Comparison of ENCODE assay signal across 1 cellular context in genomic region chr1:12477936-12478611, GRCh38.
TF ChIP-seq lines count a peak whose summit lies in the region.

No MANE protein-coding gene starts in this region.

TF ChIP-seq in HepG2, 621 proteins besides CTCF, POLR2A, EP300 and RAD21 (continued from another document and continues in another):
- TF ChIP-seq, protein P1, sequence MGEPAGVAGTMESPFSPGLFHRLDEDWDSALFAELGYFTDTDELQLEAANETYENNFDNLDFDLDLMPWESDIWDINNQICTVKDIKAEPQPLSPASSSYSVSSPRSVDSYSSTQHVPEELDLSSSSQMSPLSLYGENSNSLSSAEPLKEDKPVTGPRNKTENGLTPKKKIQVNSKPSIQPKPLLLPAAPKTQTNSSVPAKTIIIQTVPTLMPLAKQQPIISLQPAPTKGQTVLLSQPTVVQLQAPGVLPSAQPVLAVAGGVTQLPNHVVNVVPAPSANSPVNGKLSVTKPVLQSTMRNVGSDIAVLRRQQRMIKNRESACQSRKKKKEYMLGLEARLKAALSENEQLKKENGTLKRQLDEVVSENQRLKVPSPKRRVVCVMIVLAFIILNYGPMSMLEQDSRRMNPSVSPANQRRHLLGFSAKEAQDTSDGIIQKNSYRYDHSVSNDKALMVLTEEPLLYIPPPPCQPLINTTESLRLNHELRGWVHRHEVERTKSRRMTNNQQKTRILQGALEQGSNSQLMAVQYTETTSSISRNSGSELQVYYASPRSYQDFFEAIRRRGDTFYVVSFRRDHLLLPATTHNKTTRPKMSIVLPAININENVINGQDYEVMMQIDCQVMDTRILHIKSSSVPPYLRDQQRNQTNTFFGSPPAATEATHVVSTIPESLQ (CRISPR knock-in tag; conservative IDR thresholded peaks at IDR 0.05): no peak
- TF ChIP-seq ZNF3 (CRISPR knock-in tag; IDR thresholded peaks at IDR 0.05): no peak
- TF ChIP-seq RBFOX2 (IDR thresholded peaks at IDR 0.05; ENCODE audit: low read depth, low read length): peak; percentile 45; the same call in 1 of the 2 replicates
- no peak for TF ChIP-seq RBM22 (optimal IDR thresholded peaks at IDR 0.05; ENCODE audit: low read length)
- TF ChIP-seq DRAP1 (CRISPR knock-in tag; IDR thresholded peaks at IDR 0.05): peak; percentile 96
- TF ChIP-seq, protein P2, sequence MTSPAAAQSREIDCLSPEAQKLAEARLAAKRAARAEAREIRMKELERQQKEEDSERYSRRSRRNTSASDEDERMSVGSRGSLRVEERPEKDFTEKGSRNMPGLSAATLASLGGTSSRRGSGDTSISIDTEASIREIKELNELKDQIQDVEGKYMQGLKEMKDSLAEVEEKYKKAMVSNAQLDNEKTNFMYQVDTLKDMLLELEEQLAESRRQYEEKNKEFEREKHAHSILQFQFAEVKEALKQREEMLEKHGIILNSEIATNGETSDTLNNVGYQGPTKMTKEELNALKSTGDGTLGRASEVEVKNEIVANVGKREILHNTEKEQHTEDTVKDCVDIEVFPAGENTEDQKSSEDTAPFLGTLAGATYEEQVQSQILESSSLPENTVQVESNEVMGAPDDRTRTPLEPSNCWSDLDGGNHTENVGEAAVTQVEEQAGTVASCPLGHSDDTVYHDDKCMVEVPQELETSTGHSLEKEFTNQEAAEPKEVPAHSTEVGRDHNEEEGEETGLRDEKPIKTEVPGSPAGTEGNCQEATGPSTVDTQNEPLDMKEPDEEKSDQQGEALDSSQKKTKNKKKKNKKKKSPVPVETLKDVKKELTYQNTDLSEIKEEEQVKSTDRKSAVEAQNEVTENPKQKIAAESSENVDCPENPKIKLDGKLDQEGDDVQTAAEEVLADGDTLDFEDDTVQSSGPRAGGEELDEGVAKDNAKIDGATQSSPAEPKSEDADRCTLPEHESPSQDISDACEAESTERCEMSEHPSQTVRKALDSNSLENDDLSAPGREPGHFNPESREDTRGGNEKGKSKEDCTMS (CRISPR knock-in tag; conservative IDR thresholded peaks at IDR 0.05): no peak
- TF ChIP-seq ZNF737 (CRISPR knock-in tag; IDR thresholded peaks at IDR 0.05; ENCODE audit: borderline replicate concordance): no peak
- TF ChIP-seq, protein P3, sequence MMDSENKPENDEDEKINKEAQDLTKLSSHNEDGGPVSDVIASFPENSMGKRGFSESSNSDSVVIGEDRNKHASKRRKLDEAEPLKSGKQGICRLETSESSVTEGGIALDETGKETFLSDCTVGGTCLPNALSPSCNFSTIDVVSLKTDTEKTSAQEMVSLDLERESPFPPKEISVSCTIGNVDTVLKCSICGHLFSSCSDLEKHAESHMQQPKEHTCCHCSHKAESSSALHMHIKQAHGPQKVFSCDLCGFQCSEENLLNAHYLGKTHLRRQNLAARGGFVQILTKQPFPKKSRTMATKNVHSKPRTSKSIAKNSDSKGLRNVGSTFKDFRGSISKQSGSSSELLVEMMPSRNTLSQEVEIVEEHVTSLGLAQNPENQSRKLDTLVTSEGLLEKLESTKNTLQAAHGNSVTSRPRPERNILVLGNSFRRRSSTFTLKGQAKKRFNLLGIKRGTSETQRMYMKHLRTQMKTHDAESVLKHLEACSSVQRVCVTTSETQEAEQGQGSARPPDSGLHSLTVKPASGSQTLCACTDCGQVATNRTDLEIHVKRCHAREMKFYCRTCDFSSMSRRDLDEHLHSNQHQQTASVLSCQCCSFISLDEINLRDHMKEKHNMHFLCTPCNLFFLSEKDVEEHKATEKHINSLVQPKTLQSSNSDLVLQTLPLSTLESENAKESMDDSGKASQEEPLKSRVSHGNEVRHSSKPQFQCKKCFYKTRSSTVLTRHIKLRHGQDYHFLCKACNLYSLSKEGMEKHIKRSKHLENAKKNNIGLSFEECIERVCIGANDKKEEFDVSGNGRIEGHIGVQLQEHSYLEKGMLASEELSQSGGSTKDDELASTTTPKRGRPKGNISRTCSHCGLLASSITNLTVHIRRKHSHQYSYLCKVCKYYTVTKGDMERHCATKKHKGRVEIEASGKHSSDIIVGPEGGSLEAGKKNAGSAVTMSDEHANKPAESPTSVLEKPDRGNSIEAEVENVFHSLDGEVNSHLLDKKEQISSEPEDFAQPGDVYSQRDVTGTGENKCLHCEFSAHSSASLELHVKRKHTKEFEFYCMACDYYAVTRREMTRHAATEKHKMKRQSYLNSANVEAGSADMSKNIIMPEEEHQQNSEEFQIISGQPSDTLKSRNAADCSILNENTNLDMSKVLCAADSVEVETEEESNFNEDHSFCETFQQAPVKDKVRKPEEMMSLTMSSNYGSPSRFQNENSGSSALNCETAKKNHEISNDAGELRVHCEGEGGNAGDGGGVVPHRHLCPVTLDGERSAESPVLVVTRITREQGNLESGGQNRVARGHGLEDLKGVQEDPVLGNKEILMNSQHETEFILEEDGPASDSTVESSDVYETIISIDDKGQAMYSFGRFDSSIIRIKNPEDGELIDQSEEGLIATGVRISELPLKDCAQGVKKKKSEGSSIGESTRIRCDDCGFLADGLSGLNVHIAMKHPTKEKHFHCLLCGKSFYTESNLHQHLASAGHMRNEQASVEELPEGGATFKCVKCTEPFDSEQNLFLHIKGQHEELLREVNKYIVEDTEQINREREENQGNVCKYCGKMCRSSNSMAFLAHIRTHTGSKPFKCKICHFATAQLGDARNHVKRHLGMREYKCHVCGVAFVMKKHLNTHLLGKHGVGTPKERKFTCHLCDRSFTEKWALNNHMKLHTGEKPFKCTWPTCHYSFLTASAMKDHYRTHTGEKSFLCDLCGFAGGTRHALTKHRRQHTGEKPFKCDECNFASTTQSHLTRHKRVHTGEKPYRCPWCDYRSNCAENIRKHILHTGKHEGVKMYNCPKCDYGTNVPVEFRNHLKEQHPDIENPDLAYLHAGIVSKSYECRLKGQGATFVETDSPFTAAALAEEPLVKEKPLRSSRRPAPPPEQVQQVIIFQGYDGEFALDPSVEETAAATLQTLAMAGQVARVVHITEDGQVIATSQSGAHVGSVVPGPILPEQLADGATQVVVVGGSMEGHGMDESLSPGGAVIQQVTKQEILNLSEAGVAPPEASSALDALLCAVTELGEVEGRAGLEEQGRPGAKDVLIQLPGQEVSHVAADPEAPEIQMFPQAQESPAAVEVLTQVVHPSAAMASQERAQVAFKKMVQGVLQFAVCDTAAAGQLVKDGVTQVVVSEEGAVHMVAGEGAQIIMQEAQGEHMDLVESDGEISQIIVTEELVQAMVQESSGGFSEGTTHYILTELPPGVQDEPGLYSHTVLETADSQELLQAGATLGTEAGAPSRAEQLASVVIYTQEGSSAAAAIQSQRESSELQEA (CRISPR knock-in tag; IDR thresholded peaks at IDR 0.05; ENCODE audit: not compliant biosample characterization): no peak
- peak; percentile 77; the same call in 1 of the 2 replicates for TF ChIP-seq ZNF564 (CRISPR knock-in tag; IDR thresholded peaks at IDR 0.05)
- TF ChIP-seq KMT2B (CRISPR knock-in tag; IDR thresholded peaks at IDR 0.05): peak; percentile 40
- no peak for TF ChIP-seq PAX8 (CRISPR knock-in tag; IDR thresholded peaks at IDR 0.05; ENCODE audit: borderline replicate concordance)
- TF ChIP-seq, protein P4, sequence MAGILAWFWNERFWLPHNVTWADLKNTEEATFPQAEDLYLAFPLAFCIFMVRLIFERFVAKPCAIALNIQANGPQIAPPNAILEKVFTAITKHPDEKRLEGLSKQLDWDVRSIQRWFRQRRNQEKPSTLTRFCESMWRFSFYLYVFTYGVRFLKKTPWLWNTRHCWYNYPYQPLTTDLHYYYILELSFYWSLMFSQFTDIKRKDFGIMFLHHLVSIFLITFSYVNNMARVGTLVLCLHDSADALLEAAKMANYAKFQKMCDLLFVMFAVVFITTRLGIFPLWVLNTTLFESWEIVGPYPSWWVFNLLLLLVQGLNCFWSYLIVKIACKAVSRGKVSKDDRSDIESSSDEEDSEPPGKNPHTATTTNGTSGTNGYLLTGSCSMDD (CRISPR knock-in tag; IDR thresholded peaks at IDR 0.05): no peak
- no peak for TF ChIP-seq SMARCE1 (IDR thresholded peaks at IDR 0.05; ENCODE audit: borderline replicate concordance)
- TF ChIP-seq SRSF9 (IDR thresholded peaks at IDR 0.05; ENCODE audit: borderline replicate concordance, insufficient read depth, low read depth, low read length, poor library complexity, severe bottlenecking): no peak
- no peak for TF ChIP-seq TCF7L2 (IDR thresholded peaks at IDR 0.05; ENCODE audit: low read depth, low read length)
- no peak for TF ChIP-seq FOXM1 (CRISPR knock-in tag; IDR thresholded peaks at IDR 0.05)
- TF ChIP-seq SIX4 (CRISPR knock-in tag; IDR thresholded peaks at IDR 0.05): 0 out of 2 replicates have a peak, but pooled peaks have one; percentile 61
- TF ChIP-seq, protein P5, sequence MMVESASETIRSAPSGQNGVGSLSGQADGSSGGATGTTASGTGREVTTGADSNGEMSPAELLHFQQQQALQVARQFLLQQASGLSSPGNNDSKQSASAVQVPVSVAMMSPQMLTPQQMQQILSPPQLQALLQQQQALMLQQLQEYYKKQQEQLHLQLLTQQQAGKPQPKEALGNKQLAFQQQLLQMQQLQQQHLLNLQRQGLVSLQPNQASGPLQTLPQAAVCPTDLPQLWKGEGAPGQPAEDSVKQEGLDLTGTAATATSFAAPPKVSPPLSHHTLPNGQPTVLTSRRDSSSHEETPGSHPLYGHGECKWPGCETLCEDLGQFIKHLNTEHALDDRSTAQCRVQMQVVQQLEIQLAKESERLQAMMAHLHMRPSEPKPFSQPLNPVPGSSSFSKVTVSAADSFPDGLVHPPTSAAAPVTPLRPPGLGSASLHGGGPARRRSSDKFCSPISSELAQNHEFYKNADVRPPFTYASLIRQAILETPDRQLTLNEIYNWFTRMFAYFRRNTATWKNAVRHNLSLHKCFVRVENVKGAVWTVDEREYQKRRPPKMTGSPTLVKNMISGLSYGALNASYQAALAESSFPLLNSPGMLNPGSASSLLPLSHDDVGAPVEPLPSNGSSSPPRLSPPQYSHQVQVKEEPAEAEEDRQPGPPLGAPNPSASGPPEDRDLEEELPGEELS (CRISPR knock-in tag; IDR thresholded peaks at IDR 0.05): peak; percentile 91
- peak; percentile 89; the same call in 1 of the 2 replicates for TF ChIP-seq ZNF878 (CRISPR knock-in tag; IDR thresholded peaks at IDR 0.05)
- peak; percentile 64; the same call in 1 of the 2 replicates for TF ChIP-seq ZNF772 (CRISPR knock-in tag; IDR thresholded peaks at IDR 0.05)
- peak; percentile 23 for TF ChIP-seq PHF5A (CRISPR knock-in tag; IDR thresholded peaks at IDR 0.05; ENCODE audit: low read depth, unreplicated experiment)
- TF ChIP-seq, protein P6, sequence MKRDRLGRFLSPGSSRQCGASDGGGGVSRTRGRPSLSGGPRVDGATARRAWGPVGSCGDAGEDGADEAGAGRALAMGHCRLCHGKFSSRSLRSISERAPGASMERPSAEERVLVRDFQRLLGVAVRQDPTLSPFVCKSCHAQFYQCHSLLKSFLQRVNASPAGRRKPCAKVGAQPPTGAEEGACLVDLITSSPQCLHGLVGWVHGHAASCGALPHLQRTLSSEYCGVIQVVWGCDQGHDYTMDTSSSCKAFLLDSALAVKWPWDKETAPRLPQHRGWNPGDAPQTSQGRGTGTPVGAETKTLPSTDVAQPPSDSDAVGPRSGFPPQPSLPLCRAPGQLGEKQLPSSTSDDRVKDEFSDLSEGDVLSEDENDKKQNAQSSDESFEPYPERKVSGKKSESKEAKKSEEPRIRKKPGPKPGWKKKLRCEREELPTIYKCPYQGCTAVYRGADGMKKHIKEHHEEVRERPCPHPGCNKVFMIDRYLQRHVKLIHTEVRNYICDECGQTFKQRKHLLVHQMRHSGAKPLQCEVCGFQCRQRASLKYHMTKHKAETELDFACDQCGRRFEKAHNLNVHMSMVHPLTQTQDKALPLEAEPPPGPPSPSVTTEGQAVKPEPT (CRISPR knock-in tag; IDR thresholded peaks at IDR 0.05; ENCODE audit: low read depth): peak; percentile 68; the same call in 1 of the 2 replicates
- peak; percentile 88 for TF ChIP-seq MEF2D (CRISPR knock-in tag; IDR thresholded peaks at IDR 0.05)
- no peak for TF ChIP-seq XBP1 (CRISPR knock-in tag; IDR thresholded peaks at IDR 0.05)
- no peak for TF ChIP-seq PHB2 (IDR thresholded peaks at IDR 0.05; ENCODE audit: partially characterized antibody)
- TF ChIP-seq ZNF550 (CRISPR knock-in tag; IDR thresholded peaks at IDR 0.05; ENCODE audit: borderline replicate concordance): no peak
- TF ChIP-seq ZNF616 (CRISPR knock-in tag; IDR thresholded peaks at IDR 0.05; ENCODE audit: low read depth): peak; percentile 73; the same call in 1 of the 2 replicates
- TF ChIP-seq ZSCAN20 (CRISPR knock-in tag; IDR thresholded peaks at IDR 0.05; ENCODE audit: borderline replicate concordance): no peak
- no peak for TF ChIP-seq FUBP1 (CRISPR knock-in tag; IDR thresholded peaks at IDR 0.05; ENCODE audit: borderline replicate concordance)
- TF ChIP-seq MIXL1 (CRISPR knock-in tag; IDR thresholded peaks at IDR 0.05): peak; percentile 85
- no peak for TF ChIP-seq TERF1 (CRISPR knock-in tag; IDR thresholded peaks at IDR 0.05)
- TF ChIP-seq ZFAT (CRISPR knock-in tag; conservative IDR thresholded peaks at IDR 0.05): no peak
- peak; percentile 73; the same call in 1 of the 2 replicates for TF ChIP-seq SP5 (CRISPR knock-in tag; IDR thresholded peaks at IDR 0.05; ENCODE audit: borderline replicate concordance, low read depth)
- 0 out of 2 replicates have a peak, but pooled peaks have one; percentile 54 for TF ChIP-seq ZNF576 (CRISPR knock-in tag; IDR thresholded peaks at IDR 0.05)
- peak; percentile 97 for TF ChIP-seq BCL6 (CRISPR knock-in tag; IDR thresholded peaks at IDR 0.05)
- TF ChIP-seq AHR (CRISPR knock-in tag; IDR thresholded peaks at IDR 0.05): no peak
- TF ChIP-seq HMG20A (CRISPR knock-in tag; IDR thresholded peaks at IDR 0.05; ENCODE audit: borderline replicate concordance): peak; percentile 76; the same call in 1 of the 2 replicates
- TF ChIP-seq ZNF329 (CRISPR knock-in tag; IDR thresholded peaks at IDR 0.05; ENCODE audit: low read depth): no peak
